ENCODE assay signal across 1 cellular context in the genomic region with DNA sequence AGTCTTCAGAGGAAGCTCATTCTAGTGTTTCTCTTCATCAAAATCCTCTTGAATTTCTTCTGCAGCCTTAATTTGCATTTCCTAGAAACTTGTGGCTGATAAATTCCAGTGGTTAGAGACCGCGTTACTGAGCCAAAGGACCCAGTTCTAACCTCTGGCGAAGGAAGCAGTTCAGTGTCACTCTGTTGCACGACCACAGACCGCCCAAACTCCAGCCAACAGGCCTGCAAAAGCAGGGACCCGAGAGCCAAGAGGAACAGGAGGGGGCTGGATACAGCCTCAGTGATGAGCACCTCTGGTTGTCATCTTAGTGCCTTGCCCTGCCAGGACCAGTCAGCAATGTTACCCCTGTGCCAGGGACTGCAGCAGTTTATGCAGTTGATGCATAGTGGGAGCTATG.
TF ChIP-seq lines count a peak whose summit lies in the region.

No MANE protein-coding gene starts in this region.

TF ChIP-seq in SK-N-SH, 30 proteins besides CTCF, POLR2A, EP300 and RAD21:
- TF ChIP-seq, protein P1, sequence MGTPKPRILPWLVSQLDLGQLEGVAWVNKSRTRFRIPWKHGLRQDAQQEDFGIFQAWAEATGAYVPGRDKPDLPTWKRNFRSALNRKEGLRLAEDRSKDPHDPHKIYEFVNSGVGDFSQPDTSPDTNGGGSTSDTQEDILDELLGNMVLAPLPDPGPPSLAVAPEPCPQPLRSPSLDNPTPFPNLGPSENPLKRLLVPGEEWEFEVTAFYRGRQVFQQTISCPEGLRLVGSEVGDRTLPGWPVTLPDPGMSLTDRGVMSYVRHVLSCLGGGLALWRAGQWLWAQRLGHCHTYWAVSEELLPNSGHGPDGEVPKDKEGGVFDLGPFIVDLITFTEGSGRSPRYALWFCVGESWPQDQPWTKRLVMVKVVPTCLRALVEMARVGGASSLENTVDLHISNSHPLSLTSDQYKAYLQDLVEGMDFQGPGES (IDR thresholded peaks at IDR 0.05; ENCODE audit: low read depth, low read length), result no peak
- no peak for TF ChIP-seq SIN3A (IDR thresholded peaks at IDR 0.05; ENCODE audit: borderline replicate concordance, low read depth, low read length)
- no peak for TF ChIP-seq FOSL2 (IDR thresholded peaks at IDR 0.05; ENCODE audit: borderline replicate concordance, low read depth)
- TF ChIP-seq FOXJ3 (CRISPR knock-in tag; IDR thresholded peaks at IDR 0.05), result no peak
- TF ChIP-seq, protein P2, sequence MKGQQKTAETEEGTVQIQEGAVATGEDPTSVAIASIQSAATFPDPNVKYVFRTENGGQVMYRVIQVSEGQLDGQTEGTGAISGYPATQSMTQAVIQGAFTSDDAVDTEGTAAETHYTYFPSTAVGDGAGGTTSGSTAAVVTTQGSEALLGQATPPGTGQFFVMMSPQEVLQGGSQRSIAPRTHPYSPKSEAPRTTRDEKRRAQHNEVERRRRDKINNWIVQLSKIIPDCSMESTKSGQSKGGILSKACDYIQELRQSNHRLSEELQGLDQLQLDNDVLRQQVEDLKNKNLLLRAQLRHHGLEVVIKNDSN (IDR thresholded peaks at IDR 0.05; ENCODE audit: borderline replicate concordance, low read depth), result no peak
- TF ChIP-seq GATA2 (CRISPR knock-in tag; IDR thresholded peaks at IDR 0.05), result no peak
- TF ChIP-seq MXI1 (IDR thresholded peaks at IDR 0.05; ENCODE audit: low read depth, low read length), result no peak
- TF ChIP-seq, protein P3, sequence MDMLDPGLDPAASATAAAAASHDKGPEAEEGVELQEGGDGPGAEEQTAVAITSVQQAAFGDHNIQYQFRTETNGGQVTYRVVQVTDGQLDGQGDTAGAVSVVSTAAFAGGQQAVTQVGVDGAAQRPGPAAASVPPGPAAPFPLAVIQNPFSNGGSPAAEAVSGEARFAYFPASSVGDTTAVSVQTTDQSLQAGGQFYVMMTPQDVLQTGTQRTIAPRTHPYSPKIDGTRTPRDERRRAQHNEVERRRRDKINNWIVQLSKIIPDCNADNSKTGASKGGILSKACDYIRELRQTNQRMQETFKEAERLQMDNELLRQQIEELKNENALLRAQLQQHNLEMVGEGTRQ (IDR thresholded peaks at IDR 0.05; ENCODE audit: borderline replicate concordance, low read depth, low read length), result no peak
- TF ChIP-seq, protein P4, sequence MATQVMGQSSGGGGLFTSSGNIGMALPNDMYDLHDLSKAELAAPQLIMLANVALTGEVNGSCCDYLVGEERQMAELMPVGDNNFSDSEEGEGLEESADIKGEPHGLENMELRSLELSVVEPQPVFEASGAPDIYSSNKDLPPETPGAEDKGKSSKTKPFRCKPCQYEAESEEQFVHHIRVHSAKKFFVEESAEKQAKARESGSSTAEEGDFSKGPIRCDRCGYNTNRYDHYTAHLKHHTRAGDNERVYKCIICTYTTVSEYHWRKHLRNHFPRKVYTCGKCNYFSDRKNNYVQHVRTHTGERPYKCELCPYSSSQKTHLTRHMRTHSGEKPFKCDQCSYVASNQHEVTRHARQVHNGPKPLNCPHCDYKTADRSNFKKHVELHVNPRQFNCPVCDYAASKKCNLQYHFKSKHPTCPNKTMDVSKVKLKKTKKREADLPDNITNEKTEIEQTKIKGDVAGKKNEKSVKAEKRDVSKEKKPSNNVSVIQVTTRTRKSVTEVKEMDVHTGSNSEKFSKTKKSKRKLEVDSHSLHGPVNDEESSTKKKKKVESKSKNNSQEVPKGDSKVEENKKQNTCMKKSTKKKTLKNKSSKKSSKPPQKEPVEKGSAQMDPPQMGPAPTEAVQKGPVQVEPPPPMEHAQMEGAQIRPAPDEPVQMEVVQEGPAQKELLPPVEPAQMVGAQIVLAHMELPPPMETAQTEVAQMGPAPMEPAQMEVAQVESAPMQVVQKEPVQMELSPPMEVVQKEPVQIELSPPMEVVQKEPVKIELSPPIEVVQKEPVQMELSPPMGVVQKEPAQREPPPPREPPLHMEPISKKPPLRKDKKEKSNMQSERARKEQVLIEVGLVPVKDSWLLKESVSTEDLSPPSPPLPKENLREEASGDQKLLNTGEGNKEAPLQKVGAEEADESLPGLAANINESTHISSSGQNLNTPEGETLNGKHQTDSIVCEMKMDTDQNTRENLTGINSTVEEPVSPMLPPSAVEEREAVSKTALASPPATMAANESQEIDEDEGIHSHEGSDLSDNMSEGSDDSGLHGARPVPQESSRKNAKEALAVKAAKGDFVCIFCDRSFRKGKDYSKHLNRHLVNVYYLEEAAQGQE (IDR thresholded peaks at IDR 0.05; ENCODE audit: low read depth, low read length), result no peak
- TF ChIP-seq FOXM1 (IDR thresholded peaks at IDR 0.05; ENCODE audit: low read depth), result no peak
- no peak for TF ChIP-seq RFX5 (IDR thresholded peaks at IDR 0.05; ENCODE audit: low read length)
- TF ChIP-seq EZH2phosphoT487 (IDR thresholded peaks at IDR 0.05; ENCODE audit: borderline replicate concordance, low read depth), result no peak
- TF ChIP-seq SMC3 (IDR thresholded peaks at IDR 0.05; ENCODE audit: low read depth, low read length), result no peak
- no peak for TF ChIP-seq YY1 (IDR thresholded peaks at IDR 0.05; ENCODE audit: low read depth)
- TF ChIP-seq, protein P5, sequence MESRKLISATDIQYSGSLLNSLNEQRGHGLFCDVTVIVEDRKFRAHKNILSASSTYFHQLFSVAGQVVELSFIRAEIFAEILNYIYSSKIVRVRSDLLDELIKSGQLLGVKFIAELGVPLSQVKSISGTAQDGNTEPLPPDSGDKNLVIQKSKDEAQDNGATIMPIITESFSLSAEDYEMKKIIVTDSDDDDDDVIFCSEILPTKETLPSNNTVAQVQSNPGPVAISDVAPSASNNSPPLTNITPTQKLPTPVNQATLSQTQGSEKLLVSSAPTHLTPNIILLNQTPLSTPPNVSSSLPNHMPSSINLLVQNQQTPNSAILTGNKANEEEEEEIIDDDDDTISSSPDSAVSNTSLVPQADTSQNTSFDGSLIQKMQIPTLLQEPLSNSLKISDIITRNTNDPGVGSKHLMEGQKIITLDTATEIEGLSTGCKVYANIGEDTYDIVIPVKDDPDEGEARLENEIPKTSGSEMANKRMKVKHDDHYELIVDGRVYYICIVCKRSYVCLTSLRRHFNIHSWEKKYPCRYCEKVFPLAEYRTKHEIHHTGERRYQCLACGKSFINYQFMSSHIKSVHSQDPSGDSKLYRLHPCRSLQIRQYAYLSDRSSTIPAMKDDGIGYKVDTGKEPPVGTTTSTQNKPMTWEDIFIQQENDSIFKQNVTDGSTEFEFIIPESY (IDR thresholded peaks at IDR 0.05; ENCODE audit: borderline replicate concordance, low read depth), result no peak
- TF ChIP-seq MEF2A (IDR thresholded peaks at IDR 0.05; ENCODE audit: borderline replicate concordance, low read depth), result no peak
